ENCODE assay signal across 8 cellular contexts in genomic region chr17:8173871-8174322, GRCh38. TPM values are rescaled to one million over a fixed set of nuclear protein-coding genes. Genes with fewer than 3 reads are reported as not detected.
DNase-seq lines count a peak whose midpoint lies in the region; ATAC-seq and TF ChIP-seq lines count a peak whose summit lies in the region.

No MANE protein-coding gene starts in this region.

- H3K79me2 ChIP-seq in MM.1S (ENCODE audit: low read length): no peaks in the 10 kb centered on the region; the same call in 1 of the 2 replicates

- peak overlapping the region; percentile 68 for H2AFZ ChIP-seq in MM.1S (ENCODE audit: low read length)

- DNase-seq in CD4-positive, alpha-beta memory T cell: no peak
- no peak for DNase-seq in MM.1S
- DNase-seq in effector memory CD8-positive, alpha-beta T cell: no peak
- DNase-seq in neural crest cell (ENCODE audit: low read depth, low spot score): no peak
- no peak for DNase-seq in NCI-H226
- no peak for DNase-seq in HuH-7.5 (ENCODE audit: low spot score)
- DNase-seq in stimulated activated CD4-positive, alpha-beta T cell treated with anti-CD3 and anti-CD28 coated beads, Interleukin-4, amount 100 ng/mL, for 4 hours: no peak

- H3K4me3 Mint-ChIP-seq in CD4-positive, alpha-beta memory T cell: peak overlapping the region; percentile 84 to 94 (median 90)
- peak overlapping the region; percentile 76 to 82 for H3K4me3 Mint-ChIP-seq in effector memory CD8-positive, alpha-beta T cell
- H3K4me3 Mint-ChIP-seq in neural crest cell: peak overlapping the region; percentile 92

- H3K9me3 ChIP-seq in CD4-positive, alpha-beta memory T cell (ENCODE audit: control insufficient read depth in 1 of 2, low read length in 2 of 2): no peaks in the 10 kb centered on the region
- no peaks in the 10 kb centered on the region for H3K9me3 ChIP-seq in MM.1S (replicated peaks; ENCODE audit: insufficient read depth, low read length)

- no peak for ATAC-seq in effector memory CD8-positive, alpha-beta T cell (replicated peaks)
- ATAC-seq in GM19035 (IDR thresholded peaks at IDR 0.05; ENCODE audit: unreplicated experiment): no peak

- peak overlapping the region; percentile 99 for H3K27ac ChIP-seq in CD4-positive, alpha-beta memory T cell (ENCODE audit: low read depth, low read length)
- H3K27ac ChIP-seq in MM.1S (ENCODE audit: low read length): peak overlapping the region; percentile 90; the same call in 1 of the 2 replicates

- CTCF ChIA-PET in CD4-positive, alpha-beta memory T cell (lab: Charles Lee; ENCODE audit: partially characterized antibody): interaction anchor here (0.9 to 1.6 kb wide), 10 partner anchors 10 to 122 kb away, joined by 3 to 11 read pairs (median 4); partner anchors contain the start of genes BORCS6 and SLC25A35

- no peaks in the 10 kb centered on the region for H3K9me2 ChIP-seq in MM.1S (replicated peaks; ENCODE audit: insufficient read depth, low read length)

- peak overlapping the region; percentile 82 for H3K4me2 ChIP-seq in MM.1S (ENCODE audit: low read depth, low read length)

- H3K4me1 ChIP-seq in CD4-positive, alpha-beta memory T cell (ENCODE audit: insufficient read depth, low read length): peaks cover 45% of the 10 kb centered on the region
- H3K4me1 ChIP-seq in MM.1S (ENCODE audit: low read length): peaks cover 17% of the 10 kb centered on the region; the same call in 1 of the 2 replicates

- H4K20me1 ChIP-seq in MM.1S (ENCODE audit: insufficient read depth, low read length): no peaks in the 10 kb centered on the region

- peaks cover 23% of the 10 kb centered on the region for H3F3A ChIP-seq in MM.1S (ENCODE audit: insufficient read depth, low read length)

- H3K27me3 ChIP-seq in CD4-positive, alpha-beta memory T cell (ENCODE audit: insufficient read depth, low read length): no peaks in the 10 kb centered on the region
- H3K27me3 ChIP-seq in MM.1S (replicated peaks; ENCODE audit: insufficient read depth, low read length): no peaks in the 10 kb centered on the region

- no peaks in the 10 kb centered on the region for H3K36me3 ChIP-seq in CD4-positive, alpha-beta memory T cell (ENCODE audit: insufficient read depth, low read length)
- no peaks in the 10 kb centered on the region for H3K36me3 ChIP-seq in MM.1S (replicated peaks; ENCODE audit: insufficient read depth, low read length)

- POLR2A ChIA-PET in CD4-positive, alpha-beta memory T cell (lab: Charles Lee; ENCODE audit: partially characterized antibody): interaction anchor here (0.7 to 26.2 kb wide), 32 partner anchors 13 to 936 kb away, joined by 3 to 1074 read pairs (median 5); partner anchors contain the start of genes ALOXE3, AURKB, BORCS6 and CTC1

- H3K27me3 Mint-ChIP-seq in CD4-positive, alpha-beta memory T cell: no peaks in the 10 kb centered on the region
- no peaks in the 10 kb centered on the region for H3K27me3 Mint-ChIP-seq in effector memory CD8-positive, alpha-beta T cell
- peaks cover 8% of the 10 kb centered on the region for H3K27me3 Mint-ChIP-seq in neural crest cell (ENCODE audit: low read depth)

- peaks cover 30 to 57% (median 40%) of the 10 kb centered on the region in 4 donors for H3K4me1 Mint-ChIP-seq in CD4-positive, alpha-beta memory T cell
- H3K4me1 Mint-ChIP-seq in effector memory CD8-positive, alpha-beta T cell (ENCODE audit: low read depth in 2 of 2): peaks cover 30 to 41% of the 10 kb centered on the region in 2 donors
- H3K4me1 Mint-ChIP-seq in neural crest cell: peaks cover 50% of the 10 kb centered on the region

- TF ChIP-seq CTCF in MM.1S (IDR thresholded peaks at IDR 0.05; ENCODE audit: low read length) (no peak), neural crest cell (conservative IDR thresholded peaks at IDR 0.05) (no peak)

- peaks cover 0 to 5% of the 10 kb centered on the region in 2 donors for H3K36me3 Mint-ChIP-seq in CD4-positive, alpha-beta memory T cell
- peaks cover 36% of the 10 kb centered on the region for H3K36me3 Mint-ChIP-seq in effector memory CD8-positive, alpha-beta T cell (ENCODE audit: insufficient read depth)
- no peaks in the 10 kb centered on the region for H3K36me3 Mint-ChIP-seq in neural crest cell (ENCODE audit: low read depth)

- H3K9ac ChIP-seq in MM.1S (ENCODE audit: low read length): peak overlapping the region; percentile 84

- peak overlapping the region; percentile 12 to 52 for H3K4me3 ChIP-seq in CD4-positive, alpha-beta memory T cell (ENCODE audit: low read length in 2 of 2)
- peak overlapping the region; percentile 54 for H3K4me3 ChIP-seq in MM.1S (ENCODE audit: low read length)

- peak overlapping the region; percentile 98 to 100 (median 100) for H3K27ac Mint-ChIP-seq in CD4-positive, alpha-beta memory T cell
- H3K27ac Mint-ChIP-seq in effector memory CD8-positive, alpha-beta T cell: peak overlapping the region; percentile 100
- H3K27ac Mint-ChIP-seq in neural crest cell (ENCODE audit: unreplicated experiment): peak overlapping the region; percentile 100

- intact Hi-C loops in CD4-positive, alpha-beta memory T cell (cut with micrococcal nuclease): loop anchor here (1.0 kb wide), 4 partner anchors 10 to 48 kb away; no protein-coding TSS in a partner anchor

- peaks cover 0 to 3% (median 0%) of the 10 kb centered on the region in 8 donors for H3K9me3 Mint-ChIP-seq in CD4-positive, alpha-beta memory T cell
- H3K9me3 Mint-ChIP-seq in effector memory CD8-positive, alpha-beta T cell: no peaks in the 10 kb centered on the region
- no peaks in the 10 kb centered on the region for H3K9me3 Mint-ChIP-seq in neural crest cell

RNA-seq across cellular contexts. Expression of gene TMEM107, which starts 2.3 kb away (rescaled TPM):
- 10 to 100 TPM; 25.0 to 25.3 TPM for total RNA-seq in CD4-positive, alpha-beta memory T cell
- polyA plus RNA-seq in CD4-positive, alpha-beta memory T cell: 10 to 100 TPM; 42.4 to 43.7 TPM
- total RNA-seq in neural crest cell: 41.4 and 45.7 TPM in 2 replicates

RNA-seq across cellular contexts. Expression of gene VAMP2, which starts 11.1 kb away (rescaled TPM):
- 100 to 1,000 TPM; 190 to 203 TPM for total RNA-seq in CD4-positive, alpha-beta memory T cell
- 100 to 1,000 TPM in 1 of 2 donors, 10 to 100 TPM in 1; 41.6 to 106 TPM for polyA plus RNA-seq in CD4-positive, alpha-beta memory T cell
- 47.2 and 49.7 TPM in 2 replicates for total RNA-seq in neural crest cell

RNA-seq across cellular contexts. Expression of gene BORCS6, which starts 16.1 kb away (rescaled TPM):
- 10 to 100 TPM; 19.2 to 19.4 TPM for total RNA-seq in CD4-positive, alpha-beta memory T cell
- 10 to 100 TPM; 13.3 to 21.9 TPM for polyA plus RNA-seq in CD4-positive, alpha-beta memory T cell
- total RNA-seq in neural crest cell: 5.5 and 5.6 TPM in 2 replicates

RNA-seq across cellular contexts. Expression of gene PER1, which starts 21.7 kb away (rescaled TPM):
- 10 to 100 TPM; 78.9 to 79.4 TPM for total RNA-seq in CD4-positive, alpha-beta memory T cell
- polyA plus RNA-seq in CD4-positive, alpha-beta memory T cell: 10 to 100 TPM in 1 of 2 donors, 1 to 10 TPM in 1; 3.7 to 18.6 TPM
- total RNA-seq in neural crest cell: 38.3 and 51.6 TPM in 2 replicates

RNA-seq across cellular contexts. Expression of gene AURKB, which starts 36.5 kb away (rescaled TPM):
- under 1 TPM; 0.67 to 0.83 TPM for total RNA-seq in CD4-positive, alpha-beta memory T cell
- polyA plus RNA-seq in CD4-positive, alpha-beta memory T cell: under 1 TPM in 1 of 2 donors, not detected in 1; 0.36 TPM
- total RNA-seq in neural crest cell: 176 and 186 TPM in 2 replicates
